ENCODE assay signal across 9 cellular contexts in the genomic region with DNA sequence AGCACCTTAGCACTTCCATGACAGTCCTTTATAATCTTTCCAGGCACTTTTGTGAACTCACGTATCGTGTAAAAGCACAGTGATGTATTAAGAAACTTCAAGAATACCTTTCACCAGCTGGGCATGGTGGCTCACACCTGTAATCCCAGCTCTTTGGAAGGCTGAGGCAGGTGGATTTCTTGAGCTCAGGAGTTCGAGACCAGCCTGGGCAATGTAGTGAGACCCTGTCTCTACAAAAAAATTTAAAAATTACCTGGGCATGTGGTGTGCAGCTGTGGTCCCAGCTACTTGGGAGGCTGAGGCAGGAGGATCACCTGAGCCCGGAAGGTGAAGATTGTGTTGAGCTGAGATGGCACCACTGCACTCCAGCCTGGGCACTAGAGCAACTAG. TPM values are rescaled to one million over a fixed set of nuclear protein-coding genes. Genes with fewer than 3 reads are reported as not detected.
DNase-seq lines count a peak whose midpoint lies in the region; ATAC-seq and TF ChIP-seq lines count a peak whose summit lies in the region.
"Not testable (repeated sequence)": the region's sequence is repeated elsewhere in the genome, so short reads cannot be mapped to it uniquely, and the experiment has no call there.
"Had no signal": no experiment of that assay in that cellular context is flagged by ENCODE, and none has a peak within 500 bp of the region (broad histone marks: within the 10 kb centered on the region; RNA-seq: fewer than 3 reads in every experiment).

No MANE protein-coding gene starts in this region.

- not testable (repeated sequence) for TF ChIP-seq CTCF in DND-41 (IDR thresholded peaks at IDR 0.05; ENCODE audit: borderline replicate concordance, extremely low read depth, low read length, poor library complexity, severe bottlenecking); HFFc6 (IDR thresholded peaks at IDR 0.05); SK-N-SH (IDR thresholded peaks at IDR 0.05); dorsolateral prefrontal cortex (IDR thresholded peaks at IDR 0.05 in 54 of 56, conservative IDR thresholded peaks at IDR 0.05 in 2 of 56; ENCODE audit: low read depth in 1 of 56, partially characterized antibody in 56 of 56); liver (IDR thresholded peaks at IDR 0.05; ENCODE audit: low read depth, low read length, missing input control); progenitor cell of endocrine pancreas (IDR thresholded peaks at IDR 0.05; ENCODE audit: unreplicated experiment); transverse colon (IDR thresholded peaks at IDR 0.05)

- not testable (repeated sequence) for H3K27me3 ChIP-seq in DND-41 (ENCODE audit: insufficient read depth, low read length, poor library complexity); SK-N-SH (ENCODE audit: insufficient read depth); dorsolateral prefrontal cortex; liver (ENCODE audit: control insufficient read depth in 4 of 4, insufficient read depth in 4 of 4, low read length in 3 of 4); transverse colon

- peak overlapping the region; percentile 87 for H3K4me2 ChIP-seq in DND-41 (ENCODE audit: insufficient read depth, low read length)
- H3K4me2 ChIP-seq in SK-N-SH: peak overlapping the region; percentile 94

- not testable (repeated sequence) for H3K9me3 ChIP-seq in DND-41 (ENCODE audit: insufficient read depth, low read length, severe bottlenecking); SK-N-SH; liver (ENCODE audit: control insufficient read depth in 4 of 4, low read length in 3 of 4); transverse colon

- H3K27me3 Mint-ChIP-seq in HFFc6 (ENCODE audit: insufficient read depth); activated naive CD4-positive, alpha-beta T cell treated with anti-CD3 and anti-CD28 coated beads for 36 hours (ENCODE audit: low read depth); progenitor cell of endocrine pancreas: not testable (repeated sequence)

- not testable (repeated sequence) for TF ChIP-seq RAD21 in SK-N-SH (IDR thresholded peaks at IDR 0.05; ENCODE audit: low read length); liver (IDR thresholded peaks at IDR 0.05)

- H3K9ac ChIP-seq in DND-41 (ENCODE audit: low read depth, low read length) (peak overlapping the region; percentile 83), SK-N-SH (0 out of 2 replicates have a peak overlapping the region, but pooled peaks have one; percentile 73), liver (ENCODE audit: low read depth in 1 of 2, low read length in 2 of 2) (peak overlapping the region; percentile 83 to 98)

- H3K4me1 ChIP-seq in DND-41 (ENCODE audit: insufficient read depth, low read length): peaks cover 23% of the 10 kb centered on the region
- not testable (repeated sequence) for H3K4me1 ChIP-seq in SK-N-SH (ENCODE audit: control insufficient read depth in 1 of 2, insufficient read depth in 2 of 2, low read depth in 1 of 2, low read length in 1 of 2)
- H3K4me1 ChIP-seq in liver (ENCODE audit: control insufficient read depth in 4 of 4, insufficient read depth in 4 of 4, low read length in 3 of 4): peaks cover 2 to 54% (median 31%) of the 10 kb centered on the region in 4 donors
- peaks cover 14 to 32% (median 17%) of the 10 kb centered on the region in 4 donors for H3K4me1 ChIP-seq in transverse colon

- H3K9me2 ChIP-seq in SK-N-SH: not testable (repeated sequence)

- H3K36me3 Mint-ChIP-seq in HFFc6 (ENCODE audit: low read depth); activated naive CD4-positive, alpha-beta T cell treated with anti-CD3 and anti-CD28 coated beads for 36 hours (ENCODE audit: low read depth); progenitor cell of endocrine pancreas (ENCODE audit: insufficient read depth): not testable (repeated sequence)

- not testable (repeated sequence) for TF ChIP-seq EP300 in SK-N-SH (IDR thresholded peaks at IDR 0.05; ENCODE audit: borderline replicate concordance in 1 of 2, low read depth in 1 of 2, low read length in 1 of 2); transverse colon (IDR thresholded peaks at IDR 0.05; ENCODE audit: low read depth)

- H3K4me3 ChIP-seq in DND-41 (ENCODE audit: low read depth in 1 of 2, low read length in 2 of 2) (peak overlapping the region in 1 of 2 experiments; percentile 89; a peak in 3 of 4 replicates), dorsolateral prefrontal cortex (peak overlapping the region in 45 of 59 donors; percentile 74 to 100 (median 96)), liver (ENCODE audit: low read depth in 1 of 3, low read length in 3 of 3) (peak overlapping the region; percentile 90 to 97 (median 96)), transverse colon (peak overlapping the region in 3 of 4 donors; percentile 76 to 100 (median 78))
- not testable (repeated sequence) for H3K4me3 ChIP-seq in SK-N-SH (ENCODE audit: low read depth in 2 of 2, low read length in 1 of 2)

- H4K20me1 ChIP-seq in DND-41 (ENCODE audit: insufficient read depth, low read length); SK-N-SH (ENCODE audit: insufficient read depth): not testable (repeated sequence)

- in situ Hi-C loops in transverse colon (cut with MboI; ENCODE audit: low pct_ligation_motif_present in 1 of 4, low pct_unique_long_range_greater_than_20kb in 1 of 4, low sequenced_read_pairs in 3 of 4): not testable (repeated sequence)

- not testable (repeated sequence) for ATAC-seq in DND-41 (ENCODE audit: insufficient read depth, low read depth)

- H3K79me2 ChIP-seq in DND-41 (ENCODE audit: insufficient read depth, low read length): peaks cover 15% of the 10 kb centered on the region
- H3K79me2 ChIP-seq in SK-N-SH (ENCODE audit: insufficient read depth): peaks cover 21% of the 10 kb centered on the region; the same call in 1 of the 2 replicates

- POLR2A ChIA-PET in SK-N-SH (lab: Yijun Ruan, JAX): interaction anchor here (0.6 kb wide), 1 partner anchor 8 kb away, joined by 3 read pairs; no protein-coding TSS in a partner anchor

- H3K4me1 Mint-ChIP-seq in HFFc6 (ENCODE audit: low read depth): peaks cover 19% of the 10 kb centered on the region
- not testable (repeated sequence) for H3K4me1 Mint-ChIP-seq in activated naive CD4-positive, alpha-beta T cell treated with anti-CD3 and anti-CD28 coated beads for 36 hours (ENCODE audit: low read depth)
- peaks cover 12% of the 10 kb centered on the region for H3K4me1 Mint-ChIP-seq in progenitor cell of endocrine pancreas (ENCODE audit: low read depth)

- TF ChIP-seq POLR2A in transverse colon (IDR thresholded peaks at IDR 0.05): not testable (repeated sequence)

- peak overlapping the region; percentile 100; the same call in 1 of the 2 replicates for H2AFZ ChIP-seq in DND-41 (ENCODE audit: low read depth, low read length)
- 0 out of 2 replicates have a peak overlapping the region, but pooled peaks have one; percentile 98 for H2AFZ ChIP-seq in SK-N-SH (ENCODE audit: low read depth)

- H3F3A ChIP-seq in SK-N-SH (replicated peaks; ENCODE audit: insufficient read depth): not testable (repeated sequence)

- peak overlapping the region; percentile 99 for H3K4me3 Mint-ChIP-seq in HFFc6
- H3K4me3 Mint-ChIP-seq in activated naive CD4-positive, alpha-beta T cell treated with anti-CD3 and anti-CD28 coated beads for 36 hours: peak overlapping the region; percentile 84
- H3K4me3 Mint-ChIP-seq in progenitor cell of endocrine pancreas (ENCODE audit: low read depth): peak overlapping the region; percentile 96

- H3K36me3 ChIP-seq in DND-41 (ENCODE audit: insufficient read depth, low read length) (peaks cover 16% of the 10 kb centered on the region), SK-N-SH (replicated peaks in 1 of 2; ENCODE audit: control insufficient read depth in 1 of 2, insufficient read depth in 2 of 2, low read length in 1 of 2) (peaks cover 4 to 11% of the 10 kb centered on the region in 2 experiments), transverse colon (peaks cover 0 to 19% (median 4%) of the 10 kb centered on the region in 4 donors)
- not testable (repeated sequence) for H3K36me3 ChIP-seq in liver (ENCODE audit: control insufficient read depth in 4 of 4, insufficient read depth in 3 of 4, low read depth in 1 of 4, low read length in 3 of 4)

- WGBS in SK-N-SH (ENCODE audit: low lambda C conversion rate): 79% methylated on average over 4 of the region's 4 CpGs
- WGBS in liver: 52% methylated on average over 4 of the region's 4 CpGs
- WGBS in transverse colon (ENCODE audit: low coverage in 1 of 2), 2 donors: 67 to 68% methylated on average over 3 to 4 of the region's 4 CpGs

- H3K9me3 Mint-ChIP-seq in HFFc6; activated naive CD4-positive, alpha-beta T cell treated with anti-CD3 and anti-CD28 coated beads for 36 hours; progenitor cell of endocrine pancreas (ENCODE audit: low read depth): not testable (repeated sequence)

- intact Hi-C loops in activated naive CD4-positive, alpha-beta T cell treated with anti-CD3 and anti-CD28 coated beads for 36 hours (cut with micrococcal nuclease); transverse colon (cut with DNase I; ENCODE audit: low total_unique reads): not testable (repeated sequence)
- intact Hi-C loops in dorsolateral prefrontal cortex (cut with DNase I): loop anchor here in 1 of 2 donors (5.0 kb wide), 1 partner anchor 38 kb away; the partner anchor contains the start of gene ALKBH2

- DNase-seq in DND-41; HFFc6; SK-N-SH; dorsolateral prefrontal cortex; progenitor cell of endocrine pancreas (ENCODE audit: low spot score, unreplicated experiment); transverse colon: not testable (repeated sequence)
- peak; percentile 14 for DNase-seq in activated naive CD4-positive, alpha-beta T cell treated with anti-CD3 and anti-CD28 coated beads for 36 hours

- not testable (repeated sequence) for H3K27ac ChIP-seq in DND-41 (ENCODE audit: low read length); SK-N-SH (ENCODE audit: low read depth in 2 of 2, low read length in 1 of 2)
- peak overlapping the region in 34 of 59 donors; percentile 3 to 99 (median 94) for H3K27ac ChIP-seq in dorsolateral prefrontal cortex
- H3K27ac ChIP-seq in liver (ENCODE audit: low read depth in 1 of 2, low read length in 2 of 2): peak overlapping the region; percentile 89 to 92
- peak overlapping the region; percentile 90 to 96 (median 92) for H3K27ac ChIP-seq in transverse colon

- H3K27ac Mint-ChIP-seq in HFFc6 (peak overlapping the region; percentile 73; the same call in 1 of the 2 replicates), progenitor cell of endocrine pancreas (peak overlapping the region; percentile 96)
- peak overlapping the region; percentile 96 for H3K27ac Mint-ChIP-seq in activated naive CD4-positive, alpha-beta T cell treated with anti-CD3 and anti-CD28 coated beads for 36 hours

- CTCF ChIA-PET in SK-N-SH (lab: Yijun Ruan, JAX): interaction anchor here (1.7 kb wide), 1 partner anchor 10 kb away, joined by 3 read pairs; no protein-coding TSS in a partner anchor
- CTCF ChIA-PET in activated naive CD4-positive, alpha-beta T cell treated with anti-CD3 and anti-CD28 coated beads for 36 hours (lab: Charles Lee): interaction anchor here (0.6 to 4.2 kb wide), 3 partner anchors 39 to 173 kb away, joined by 3 to 27 read pairs (median 6); partner anchors contain the start of gene ALKBH2

RNA-seq across cellular contexts. Expression of gene USP30, which starts 1.7 kb away (rescaled TPM):
- 10 to 100 TPM in 4 of 6 experiments, 1 to 10 TPM in 2; 8.0 to 11.7 (median 10.4) TPM for total RNA-seq in HFFc6 (2021; fragmentation: NEBNext Ultra II Directional; extraction: Animal tissue kit (Norgen Biotek cat#: 25700))
- 10.9 and 11.8 TPM in 2 replicates for polyA plus RNA-seq in SK-N-SH (2012; rRNA removed)
- polyA plus RNA-seq in SK-N-SH (2012; cell fraction: cytosol; rRNA removed): 9.7 and 11.0 TPM in 2 replicates
- polyA plus RNA-seq in SK-N-SH (2012; cell fraction: nucleus; rRNA removed): 17.1 and 23.0 TPM in 2 replicates
- 10 to 100 TPM; 11.0 to 11.5 TPM for total RNA-seq in activated naive CD4-positive, alpha-beta T cell treated with anti-CD3 and anti-CD28 coated beads for 36 hours
- 10 to 100 TPM; 22.1 to 52.9 (median 33.6) TPM for total RNA-seq in dorsolateral prefrontal cortex
- 10 to 100 TPM in 1 of 2 donors, 1 to 10 TPM in 1; 6.4 to 12.1 TPM for total RNA-seq in liver
- 10 to 100 TPM in 1 of 2 donors, 1 to 10 TPM in 1; 7.8 to 11.0 TPM for polyA plus RNA-seq in liver
- 23.0 and 25.9 TPM in 2 replicates for total RNA-seq in progenitor cell of endocrine pancreas
- total RNA-seq in transverse colon: 10 to 100 TPM in 3 of 4 donors, 1 to 10 TPM in 1; 6.8 to 38.9 (median 24.9) TPM

RNA-seq across cellular contexts. Expression of gene SVOP, which starts 33.3 kb away (rescaled TPM):
- total RNA-seq in HFFc6 (2021; fragmentation: NEBNext Ultra II Directional; extraction: Animal tissue kit (Norgen Biotek cat#: 25700)): not detected
- 0.07 and 0.08 TPM in 2 replicates for polyA plus RNA-seq in SK-N-SH (2012; rRNA removed)
- polyA plus RNA-seq in SK-N-SH (2012; cell fraction: cytosol; rRNA removed): 0.05 and 0.14 TPM in 2 replicates
- 0.01 and 0.08 TPM in 2 replicates for polyA plus RNA-seq in SK-N-SH (2012; cell fraction: nucleus; rRNA removed)
- not detected for total RNA-seq in activated naive CD4-positive, alpha-beta T cell treated with anti-CD3 and anti-CD28 coated beads for 36 hours
- 100 to 1,000 TPM in 6 of 120 experiments, 10 to 100 TPM in 114; 16.3 to 117 (median 63.9) TPM for total RNA-seq in dorsolateral prefrontal cortex
- total RNA-seq in liver: not detected
- polyA plus RNA-seq in liver: under 1 TPM in 1 of 2 donors, not detected in 1; 0.10 TPM
- total RNA-seq in progenitor cell of endocrine pancreas: 1.7 and 2.1 TPM in 2 replicates
- under 1 TPM in 2 of 4 donors, not detected in 2; 0.16 to 0.55 TPM for total RNA-seq in transverse colon
- total RNA-seq: ovary had no signal
- polyA plus RNA-seq: ovary had no signal

RNA-seq across cellular contexts. Expression of gene ALKBH2, which starts 39.2 kb away (rescaled TPM):
- 10 to 100 TPM; 12.3 to 17.1 (median 13.3) TPM for total RNA-seq in HFFc6 (2021; fragmentation: NEBNext Ultra II Directional; extraction: Animal tissue kit (Norgen Biotek cat#: 25700))
- 47.3 and 53.7 TPM in 2 replicates for polyA plus RNA-seq in SK-N-SH (2012; rRNA removed)
- 39.1 and 39.3 TPM in 2 replicates for polyA plus RNA-seq in SK-N-SH (2012; cell fraction: cytosol; rRNA removed)
- 88.6 and 122 TPM in 2 replicates for polyA plus RNA-seq in SK-N-SH (2012; cell fraction: nucleus; rRNA removed)
- 10 to 100 TPM; 31.1 to 32.7 TPM for total RNA-seq in activated naive CD4-positive, alpha-beta T cell treated with anti-CD3 and anti-CD28 coated beads for 36 hours
- 10 to 100 TPM in 100 of 120 experiments, 1 to 10 TPM in 20; 6.8 to 20.9 (median 12.4) TPM for total RNA-seq in dorsolateral prefrontal cortex
- 10 to 100 TPM in 1 of 2 donors, 1 to 10 TPM in 1; 6.8 to 24.2 TPM for total RNA-seq in liver
- polyA plus RNA-seq in liver: 10 to 100 TPM; 15.7 to 24.7 TPM
- total RNA-seq in progenitor cell of endocrine pancreas: 22.0 and 28.9 TPM in 2 replicates
- total RNA-seq in transverse colon: 10 to 100 TPM in 1 of 4 donors, 1 to 10 TPM in 2, not detected in 1; 3.4 to 11.1 (median 7.1) TPM

RNA-seq across cellular contexts. Expression of gene UNG, which starts 43.3 kb away (rescaled TPM):
- total RNA-seq in HFFc6 (2021; fragmentation: NEBNext Ultra II Directional; extraction: Animal tissue kit (Norgen Biotek cat#: 25700)): 10 to 100 TPM; 19.3 to 30.4 (median 21.8) TPM
- polyA plus RNA-seq in SK-N-SH (2012; rRNA removed) (28.9 and 33.2 TPM in 2 replicates), liver (10 to 100 TPM; 14.1 to 15.7 TPM)
- polyA plus RNA-seq in SK-N-SH (2012; cell fraction: cytosol; rRNA removed): 36.3 and 41.1 TPM in 2 replicates
- 22.3 and 23.3 TPM in 2 replicates for polyA plus RNA-seq in SK-N-SH (2012; cell fraction: nucleus; rRNA removed)
- 10 to 100 TPM; 58.2 to 64.0 TPM for total RNA-seq in activated naive CD4-positive, alpha-beta T cell treated with anti-CD3 and anti-CD28 coated beads for 36 hours
- total RNA-seq in dorsolateral prefrontal cortex (10 to 100 TPM; 14.5 to 54.3 (median 25.9) TPM), liver (10 to 100 TPM in 1 of 2 donors, 1 to 10 TPM in 1; 9.4 to 22.1 TPM), progenitor cell of endocrine pancreas (81.5 and 84.1 TPM in 2 replicates), transverse colon (10 to 100 TPM in 3 of 4 donors, 1 to 10 TPM in 1; 6.7 to 29.4 (median 20.9) TPM)
